In the genomic region with DNA sequence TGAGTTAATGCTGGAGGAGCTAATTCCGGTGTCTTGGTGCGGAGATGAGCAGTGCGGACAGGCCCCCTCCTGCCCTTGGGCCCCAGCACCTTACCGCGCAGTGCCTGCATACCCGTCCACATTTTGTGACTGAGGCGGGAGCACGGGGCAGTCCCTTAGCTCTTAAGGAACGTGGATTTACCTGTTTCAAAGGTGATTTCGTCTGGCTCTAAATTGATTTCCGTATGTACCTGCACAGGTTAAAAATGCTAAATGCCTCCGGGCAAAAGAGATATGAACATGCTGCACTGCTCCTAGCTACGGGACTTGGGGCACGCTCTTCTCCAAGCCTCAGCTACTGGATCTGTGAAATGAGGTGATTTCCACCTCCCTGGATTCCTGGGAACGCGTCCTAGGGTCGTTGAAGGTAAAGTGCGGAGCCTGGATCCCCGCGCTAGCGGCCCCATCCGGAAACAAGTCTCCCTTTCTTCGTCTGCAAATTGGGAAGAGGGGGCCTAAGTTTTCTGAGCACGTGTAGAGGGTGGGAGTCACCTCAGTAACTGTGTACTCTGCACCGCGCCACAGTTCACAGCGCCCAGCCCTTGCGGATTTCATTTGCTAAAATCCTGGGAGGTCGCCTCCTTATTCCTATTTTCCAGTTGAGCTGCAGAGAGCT, we compare ENCODE assay signal across 10 cellular contexts. TPM values are rescaled to one million over a fixed set of nuclear protein-coding genes. Genes with fewer than 3 reads are reported as not detected.
DNase-seq lines count a peak whose midpoint lies in the region; ATAC-seq and TF ChIP-seq lines count a peak whose summit lies in the region.
"Had no signal": no experiment of that assay in that cellular context is flagged by ENCODE, and none has a peak within 500 bp of the region (broad histone marks: within the 10 kb centered on the region; RNA-seq: fewer than 3 reads in every experiment).

No MANE protein-coding gene starts in this region.

- intact Hi-C loops in dendritic cell treated with granulocyte-macrophage colony-stimulating factor and Interleukin-4, amounts not matched to agents 40 ng/mL and 50 ng/mL, for 4 days (cut with micrococcal nuclease): no loop called here
- intact Hi-C loops in transverse colon (cut with DNase I; ENCODE audit: low total_unique reads): no loop called here

- TF ChIP-seq CTCF in SK-N-SH (IDR thresholded peaks at IDR 0.05) (no peak), transverse colon (IDR thresholded peaks at IDR 0.05) (no peak)

- TF ChIP-seq EP300 in SK-N-SH (IDR thresholded peaks at IDR 0.05; ENCODE audit: borderline replicate concordance in 1 of 2, low read depth in 1 of 2, low read length in 1 of 2) (no peak), transverse colon (IDR thresholded peaks at IDR 0.05; ENCODE audit: low read depth) (no peak)

- CTCF ChIA-PET in SK-N-SH (lab: Yijun Ruan, JAX): interaction anchor here (0.9 to 1.5 kb wide), 7 partner anchors 11 to 627 kb away, joined by 3 to 7 read pairs (median 3); no protein-coding TSS in a partner anchor

- H3K4me1 Mint-ChIP-seq in dendritic cell treated with granulocyte-macrophage colony-stimulating factor and Interleukin-4, amounts not matched to agents 40 ng/mL and 50 ng/mL, for 4 days (ENCODE audit: low read depth): peaks cover 58% of the 10 kb centered on the region

- H3K9me2 ChIP-seq in SK-N-SH: no peaks in the 10 kb centered on the region

- POLR2A ChIA-PET in SK-N-SH (lab: Yijun Ruan, JAX): interaction anchor here (0.5 to 1.0 kb wide), 4 partner anchors 51 to 234 kb away, joined by 3 to 6 read pairs (median 3); no protein-coding TSS in a partner anchor

- no peak overlapping the region for H3K9ac ChIP-seq in SK-N-SH

- no peaks in the 10 kb centered on the region for H3K79me2 ChIP-seq in SK-N-SH (ENCODE audit: insufficient read depth)

- H3K9me3 Mint-ChIP-seq in dendritic cell treated with granulocyte-macrophage colony-stimulating factor and Interleukin-4, amounts not matched to agents 40 ng/mL and 50 ng/mL, for 4 days: no peaks in the 10 kb centered on the region
- H3K9me3 Mint-ChIP-seq: activated naive CD8-positive, alpha-beta T cell treated with anti-CD3 and anti-CD28 coated beads, Interleukin-2, amount 10 ng/mL, durations not matched to agents 7 days and 5 days had no signal

- H3K36me3 Mint-ChIP-seq in dendritic cell treated with granulocyte-macrophage colony-stimulating factor and Interleukin-4, amounts not matched to agents 40 ng/mL and 50 ng/mL, for 4 days (ENCODE audit: low read depth): no peaks in the 10 kb centered on the region
- H3K36me3 Mint-ChIP-seq: activated naive CD8-positive, alpha-beta T cell treated with anti-CD3 and anti-CD28 coated beads, Interleukin-2, amount 10 ng/mL, durations not matched to agents 7 days and 5 days had no signal

- no peak overlapping the region for H2AFZ ChIP-seq in SK-N-SH (ENCODE audit: low read depth)

- peaks cover 5% of the 10 kb centered on the region for H3F3A ChIP-seq in SK-N-SH (replicated peaks; ENCODE audit: insufficient read depth)

- peak overlapping the region; percentile 99 for H3K4me2 ChIP-seq in SK-N-SH

- WGBS in SK-N-SH (ENCODE audit: low lambda C conversion rate): 75% methylated on average over 29 of the region's 29 CpGs
- WGBS in mesodermal cell (ENCODE audit: insufficient coverage in 2 of 2), 2 experiments: 58 to 69% methylated on average over 22 to 29 of the region's 29 CpGs
- WGBS in transverse colon (ENCODE audit: low coverage in 1 of 2), 2 donors: 24 to 47% methylated on average over 10 to 29 of the region's 29 CpGs

- H4K20me1 ChIP-seq in SK-N-SH (ENCODE audit: insufficient read depth): no peaks in the 10 kb centered on the region

- H3K4me3 ChIP-seq in SK-N-SH (ENCODE audit: low read depth in 2 of 2, low read length in 1 of 2) (peak overlapping the region in 1 of 2 experiments; percentile 52; a peak in 2 of 4 replicates), mesodermal cell (ENCODE audit: extremely low read depth, insufficient read depth, low read length, poor library complexity, severe bottlenecking) (peak overlapping the region; percentile 35), transverse colon (peak overlapping the region in 2 of 4 donors; percentile 48 to 61)

- H3K36me3 ChIP-seq in SK-N-SH (replicated peaks in 1 of 2; ENCODE audit: control insufficient read depth in 1 of 2, insufficient read depth in 2 of 2, low read length in 1 of 2): no peaks in the 10 kb centered on the region
- H3K36me3 ChIP-seq in mesodermal cell (ENCODE audit: control insufficient read depth, insufficient read depth, low read length): no peaks in the 10 kb centered on the region
- H3K36me3 ChIP-seq in transverse colon: no peaks in the 10 kb centered on the region

- ATAC-seq in SK-N-SH treated with all-trans-retinoic acid at 6 μM for 48 hours: no peak

- no peak overlapping the region for H3K27ac ChIP-seq in SK-N-SH (ENCODE audit: low read depth in 2 of 2, low read length in 1 of 2)
- no peak overlapping the region for H3K27ac ChIP-seq in mesodermal cell (ENCODE audit: low read depth, low read length, severe bottlenecking)
- peak overlapping the region; percentile 31 to 97 (median 72) for H3K27ac ChIP-seq in transverse colon

- peaks cover 22% of the 10 kb centered on the region for H3K27me3 Mint-ChIP-seq in dendritic cell treated with granulocyte-macrophage colony-stimulating factor and Interleukin-4, amounts not matched to agents 40 ng/mL and 50 ng/mL, for 4 days

- no peak overlapping the region for H3K27ac Mint-ChIP-seq in dendritic cell treated with granulocyte-macrophage colony-stimulating factor and Interleukin-4, amounts not matched to agents 40 ng/mL and 50 ng/mL, for 4 days
- H3K27ac Mint-ChIP-seq: activated naive CD8-positive, alpha-beta T cell treated with anti-CD3 and anti-CD28 coated beads, Interleukin-2, amount 10 ng/mL, durations not matched to agents 7 days and 5 days; naive B cell had no signal

- TF ChIP-seq RAD21 in SK-N-SH (IDR thresholded peaks at IDR 0.05; ENCODE audit: low read length): no peak

- H3K9me3 ChIP-seq in SK-N-SH: no peaks in the 10 kb centered on the region
- H3K9me3 ChIP-seq in mesodermal cell (ENCODE audit: control insufficient read depth, low read length): no peaks in the 10 kb centered on the region
- H3K9me3 ChIP-seq in transverse colon: no peaks in the 10 kb centered on the region

- peak overlapping the region; percentile 70 for H3K4me3 Mint-ChIP-seq in dendritic cell treated with granulocyte-macrophage colony-stimulating factor and Interleukin-4, amounts not matched to agents 40 ng/mL and 50 ng/mL, for 4 days

- TF ChIP-seq POLR2A in transverse colon (IDR thresholded peaks at IDR 0.05): no peak

- in situ Hi-C loops in transverse colon (cut with MboI; ENCODE audit: low pct_ligation_motif_present in 1 of 4, low pct_unique_long_range_greater_than_20kb in 1 of 4, low sequenced_read_pairs in 3 of 4): no loop called here

- H3K4me1 ChIP-seq in SK-N-SH (ENCODE audit: control insufficient read depth in 1 of 2, insufficient read depth in 2 of 2, low read depth in 1 of 2, low read length in 1 of 2) (peaks cover 0 to 13% of the 10 kb centered on the region in 2 experiments; a peak in 2 of 4 replicates), mesodermal cell (ENCODE audit: control insufficient read depth, insufficient read depth, low read length, poor library complexity, severe bottlenecking) (peaks cover 5% of the 10 kb centered on the region), transverse colon (peaks cover 0 to 24% (median 15%) of the 10 kb centered on the region in 4 donors)

- DNase-seq in SK-N-SH (no peak), transverse colon (no peak), NCI-H446 treated with DMSO at 0.1 percent for 48 hours (lab: John Stamatoyannopoulos, UW) (no peak), cerebellar cortex (ENCODE audit: low spot score) (no peak), COLO829 (ENCODE audit: low spot score) (no peak)

- H3K27me3 ChIP-seq in SK-N-SH (ENCODE audit: insufficient read depth): no peaks in the 10 kb centered on the region
- H3K27me3 ChIP-seq in transverse colon: peaks cover 37% of the 10 kb centered on the region

TF ChIP-seq in SK-N-SH, 30 proteins besides CTCF, POLR2A, EP300 and RAD21 (continues in another document):
- TF ChIP-seq MXI1 (IDR thresholded peaks at IDR 0.05; ENCODE audit: low read depth, low read length) (no peak), USF2 (IDR thresholded peaks at IDR 0.05; ENCODE audit: borderline replicate concordance, low read depth, low read length) (no peak), POLR2AphosphoS5 (IDR thresholded peaks at IDR 0.05; ENCODE audit: low read depth, low read length) (no peak)

TF ChIP-seq in SK-N-SH treated with all-trans-retinoic acid at 6 μM for 48 hours, 23 proteins besides CTCF, POLR2A, EP300 and RAD21:
- no peak for TF ChIP-seq GLIS3 (CRISPR knock-in tag; IDR thresholded peaks at IDR 0.05)
- TF ChIP-seq, protein P1, sequence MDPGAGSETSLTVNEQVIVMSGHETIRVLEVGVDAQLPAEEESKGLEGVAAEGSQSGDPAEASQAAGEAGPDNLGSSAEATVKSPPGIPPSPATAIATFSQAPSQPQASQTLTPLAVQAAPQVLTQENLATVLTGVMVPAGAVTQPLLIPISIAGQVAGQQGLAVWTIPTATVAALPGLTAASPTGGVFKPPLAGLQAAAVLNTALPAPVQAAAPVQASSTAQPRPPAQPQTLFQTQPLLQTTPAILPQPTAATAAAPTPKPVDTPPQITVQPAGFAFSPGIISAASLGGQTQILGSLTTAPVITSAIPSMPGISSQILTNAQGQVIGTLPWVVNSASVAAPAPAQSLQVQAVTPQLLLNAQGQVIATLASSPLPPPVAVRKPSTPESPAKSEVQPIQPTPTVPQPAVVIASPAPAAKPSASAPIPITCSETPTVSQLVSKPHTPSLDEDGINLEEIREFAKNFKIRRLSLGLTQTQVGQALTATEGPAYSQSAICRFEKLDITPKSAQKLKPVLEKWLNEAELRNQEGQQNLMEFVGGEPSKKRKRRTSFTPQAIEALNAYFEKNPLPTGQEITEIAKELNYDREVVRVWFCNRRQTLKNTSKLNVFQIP (CRISPR knock-in tag; IDR thresholded peaks at IDR 0.05; ENCODE audit: borderline replicate concordance, low read depth): no peak
- TF ChIP-seq ZFP3 (CRISPR knock-in tag; IDR thresholded peaks at IDR 0.05): no peak
- TF ChIP-seq TOX (CRISPR knock-in tag; IDR thresholded peaks at IDR 0.05; ENCODE audit: borderline replicate concordance): no peak

RNA-seq across cellular contexts. Expression of gene CRISPLD2, which starts 0.7 kb away (rescaled TPM):
- 5.3 and 6.3 TPM in 2 replicates for polyA plus RNA-seq in SK-N-SH (2012; rRNA removed)
- 3.3 and 3.8 TPM in 2 replicates for polyA plus RNA-seq in SK-N-SH (2012; cell fraction: cytosol; rRNA removed)
- 4.4 and 4.5 TPM in 2 replicates for polyA plus RNA-seq in SK-N-SH (2012; cell fraction: nucleus; rRNA removed)
- polyA plus RNA-seq in mesodermal cell (2013, experiment 1 of 2): 4.2 TPM
- 6.3 TPM for polyA plus RNA-seq in mesodermal cell (2013, experiment 2 of 2)
- total RNA-seq in transverse colon: 100 to 1,000 TPM in 1 of 4 donors, 10 to 100 TPM in 3; 53.4 to 326 (median 71.0) TPM

Comparison
In these comparisons a context has a peak if more than half of its experiments do, and no peak if none do; other contexts are left out.
1. H3K27ac ChIP-seq: peak in transverse colon (4 of 4); none in SK-N-SH (0 of 2) and mesodermal cell (single experiment).